ENCODE assay signal across 19 cellular contexts in genomic region chr2:172259835-172260234, GRCh38.
"Had no signal": no experiment of that assay in that cellular context is flagged by ENCODE, and none has a peak within 500 bp of the region (broad histone marks: within the 10 kb centered on the region; RNA-seq: fewer than 3 reads in every experiment).

No MANE protein-coding gene starts in this region.

- ATAC-seq: activated CD8-positive, alpha-beta memory T cell treated with anti-CD3 and anti-CD28 coated beads, Interleukin-2, amount 10 ng/mL, durations not matched to agents 7 days and 5 days; T-cell had no signal

- H3K27me3 ChIP-seq: tibial nerve, vagina had no signal

- H3K36me3 ChIP-seq: tibial nerve, vagina had no signal

- DNase-seq: activated CD4-positive, alpha-beta memory T cell treated with anti-CD3 and anti-CD28 coated beads, Interleukin-2, amount 10 ng/mL, durations not matched to agents 7 days and 5 days; activated CD4-positive, alpha-beta T cell treated with anti-CD3 and anti-CD28 coated beads for 48 hours; activated CD4-positive, CD25-positive, alpha-beta regulatory T cell; activated CD8-positive, alpha-beta memory T cell treated with anti-CD3 and anti-CD28 coated beads, Interleukin-2, amount 10 ng/mL, durations not matched to agents 7 days and 5 days; activated naive CD4-positive, alpha-beta T cell; activated naive CD8-positive, alpha-beta T cell treated with anti-CD3 and anti-CD28 coated beads for 36 hours; amygdala; caudate nucleus; head of caudate nucleus; immature natural killer cell; occipital lobe; stimulated activated CD4-positive, alpha-beta T cell treated with anti-CD3 and anti-CD28 coated beads, Interleukin-12 subunit alpha, Interleukin-12 subunit beta, amount 100 ng/mL, for 4 hours; stimulated activated CD4-positive, alpha-beta T cell treated with anti-CD3 and anti-CD28 coated beads, Interleukin-1b, Interleukin-23, amount 100 ng/mL, for 48 hours; stimulated activated CD8-positive, alpha-beta memory T cell treated with anti-CD3 and anti-CD28 coated beads, Interleukin-4, amount 100 ng/mL, for 48 hours; stimulated activated naive CD4-positive, alpha-beta T cell; T-cell had no signal

- H3K27ac ChIP-seq: tibial nerve, vagina had no signal

- H3K4me3 ChIP-seq: tibial nerve, vagina had no signal

- H3K9me3 ChIP-seq: tibial nerve, vagina had no signal

- FAIRE-seq: frontal cortex had no signal
